In the genomic region with DNA sequence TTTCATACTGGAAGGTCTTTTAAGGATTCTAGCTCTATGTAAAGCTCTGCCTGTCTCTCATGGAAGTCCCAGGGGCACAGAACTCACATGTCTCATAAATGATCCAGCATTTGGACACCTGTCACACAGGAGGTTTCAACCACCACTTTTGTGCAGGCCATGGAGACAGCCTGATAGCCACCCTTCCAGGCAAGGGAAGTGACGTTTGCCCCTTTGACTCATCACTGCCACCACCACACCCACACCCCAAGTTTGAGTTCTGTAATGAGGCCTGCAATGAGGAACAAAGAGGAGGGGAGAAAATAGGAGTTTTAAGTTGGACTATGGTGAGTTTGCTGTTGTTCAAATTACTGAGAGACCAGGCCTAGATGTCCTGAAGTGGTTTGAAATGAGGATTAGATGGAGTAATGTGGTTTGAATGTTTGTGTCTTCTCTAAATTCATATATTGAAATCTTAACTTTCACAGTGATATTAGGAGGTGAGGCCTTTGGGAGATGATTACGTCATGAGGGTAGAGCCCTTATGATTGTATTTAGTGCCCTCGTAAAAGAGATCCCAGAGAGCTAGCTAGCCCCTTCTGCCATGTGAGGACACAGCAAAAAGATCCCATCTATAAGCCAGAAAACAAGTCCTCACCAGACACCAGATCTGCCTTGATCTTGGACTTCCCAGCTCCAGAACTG, we compare ENCODE assay signal across 15 cellular contexts.
DNase-seq lines count a peak whose midpoint lies in the region; ATAC-seq and TF ChIP-seq lines count a peak whose summit lies in the region.
"Had no signal": no experiment of that assay in that cellular context is flagged by ENCODE, and none has a peak within 500 bp of the region (broad histone marks: within the 10 kb centered on the region; RNA-seq: fewer than 3 reads in every experiment).

No MANE protein-coding gene starts in this region.

- POLR2A ChIA-PET in RWPE1 (lab: Yijun Ruan, JAX; ENCODE audit: low non-redundant PET) = no interaction called here

- CTCF ChIA-PET in RWPE1 (lab: Yijun Ruan, JAX) = interaction anchor here (0.6 kb wide), 1 partner anchor 278 kb away, joined by 3 read pairs; no protein-coding TSS in a partner anchor

- H3K4me3 ChIP-seq in foreskin fibroblast (ENCODE audit: low read depth in 1 of 2, low read length in 2 of 2) = no peak overlapping the region
- H3K4me3 ChIP-seq: uterus had no signal

- no peak overlapping the region for H3K27ac ChIP-seq in RWPE1
- H3K27ac ChIP-seq: uterus had no signal

- peak; percentile 74 for ATAC-seq in GM21619 (IDR thresholded peaks at IDR 0.05; ENCODE audit: unreplicated experiment)
- peak; percentile 53 for ATAC-seq in HG03135 (IDR thresholded peaks at IDR 0.05; ENCODE audit: unreplicated experiment)
- ATAC-seq: HCT116 had no signal

- TF ChIP-seq CTCF in foreskin fibroblast (IDR thresholded peaks at IDR 0.05; ENCODE audit: low read depth, low read length) (no peak), RWPE1 (conservative IDR thresholded peaks at IDR 0.05; ENCODE audit: low read depth) (no peak)

- DNase-seq in activated T-cell treated with anti-CD3 and anti-CD28 coated beads for 48 hours (ENCODE audit: low read depth) (peak; percentile 1), myocyte (ENCODE audit: low read depth) (peak; percentile 12), NOMO-1 (lab: John Stamatoyannopoulos, UW; ENCODE audit: unreplicated experiment in 2 of 2) (no peak), foreskin fibroblast (no peak), RWPE1 (ENCODE audit: low spot score) (no peak)
- DNase-seq in activated T-cell treated with anti-CD3 and anti-CD28 coated beads, Interleukin-2, amount 50 U/mL, for 48 hours = no peak
- DNase-seq: activated CD8-positive, alpha-beta memory T cell treated with anti-CD3 and anti-CD28 coated beads, Interleukin-2, amount 50 U/mL, for 48 hours; dermis blood vessel endothelial cell; DMS79 treated with DMSO at 0.1 percent for 48 hours; NCI-H1417; NCI-H524; uterus had no signal

Comparison
In these comparisons a context has a peak if more than half of its experiments do, and no peak if none do; other contexts are left out.
1. DNase-seq: peak in activated T-cell treated with anti-CD3 and anti-CD28 coated beads for 48 hours (single experiment) and myocyte (single experiment); none in activated T-cell treated with anti-CD3 and anti-CD28 coated beads, Interleukin-2, amount 50 U/mL, for 48 hours (0 of 2), NOMO-1 (0 of 2), foreskin fibroblast (0 of 2) and RWPE1 (single experiment).